ENCODE assay signal across 1 cellular context in genomic region chr14:37118673-37119366, GRCh38.
TF ChIP-seq lines count a peak whose summit lies in the region.

No MANE protein-coding gene starts in this region.

TF ChIP-seq in K562, 482 proteins besides CTCF, POLR2A, EP300 and RAD21 (continued from another document):
- TF ChIP-seq ZNF592 (IDR thresholded peaks at IDR 0.05) (peak; percentile 86), ZNF780A (CRISPR knock-in tag; IDR thresholded peaks at IDR 0.05) (no peak), TRIM28 (IDR thresholded peaks at IDR 0.05) (no peak), SETDB1 (IDR thresholded peaks at IDR 0.05; ENCODE audit: low read length) (no peak), IRF9 (tag; IDR thresholded peaks at IDR 0.05) (no peak), THAP7 (CRISPR knock-in tag; IDR thresholded peaks at IDR 0.05) (no peak), YY1 (IDR thresholded peaks at IDR 0.05; ENCODE audit: borderline replicate concordance in 1 of 3, control insufficient read depth in 1 of 3, extremely low read depth in 1 of 3, insufficient read depth in 3 of 3, insufficient read length in 1 of 3, insufficient replicate concordance in 2 of 3, low read depth in 1 of 3, low read length in 2 of 3) (peak in 1 of 3 experiments; percentile 37), PTBP1 (IDR thresholded peaks at IDR 0.05; ENCODE audit: low read depth, low read length) (no peak), TARDBP (IDR thresholded peaks at IDR 0.05) (no peak), HNRNPUL1 (IDR thresholded peaks at IDR 0.05; ENCODE audit: low read length) (no peak), MTA2 (IDR thresholded peaks at IDR 0.05; ENCODE audit: low read depth) (no peak), PREB (CRISPR knock-in tag; IDR thresholded peaks at IDR 0.05) (no peak), ZNF511 (CRISPR knock-in tag; IDR thresholded peaks at IDR 0.05) (no peak), ATF7 (IDR thresholded peaks at IDR 0.05) (no peak), NR2C1 (IDR thresholded peaks at IDR 0.05) (no peak), NR2C1 (tag; IDR thresholded peaks at IDR 0.05) (peak; percentile 64), PTTG1 (tag; IDR thresholded peaks at IDR 0.05; ENCODE audit: low read depth) (peak; percentile 26; the same call in 1 of the 2 replicates), DDX20 (tag; IDR thresholded peaks at IDR 0.05; ENCODE audit: low read depth) (peak; percentile 70; the same call in 1 of the 2 replicates), TRIM24 (IDR thresholded peaks at IDR 0.05) (no peak), ZNF140 (CRISPR knock-in tag; IDR thresholded peaks at IDR 0.05) (no peak), MEIS2 (IDR thresholded peaks at IDR 0.05; ENCODE audit: partially characterized antibody) (peak; percentile 19), PHF20 (IDR thresholded peaks at IDR 0.05; ENCODE audit: partially characterized antibody) (no peak), USF1 (CRISPR knock-in tag; IDR thresholded peaks at IDR 0.05) (no peak), ATF2 (CRISPR knock-in tag; IDR thresholded peaks at IDR 0.05) (no peak), NCOR1 (IDR thresholded peaks at IDR 0.05) (no peak), RFX1 (IDR thresholded peaks at IDR 0.05) (peak; percentile 79), GTF2F1 (IDR thresholded peaks at IDR 0.05; ENCODE audit: low read depth, low read length) (no peak), CBX3 (IDR thresholded peaks at IDR 0.05; ENCODE audit: borderline replicate concordance in 1 of 2, low read length in 2 of 2) (no peak), ZNF175 (CRISPR knock-in tag; IDR thresholded peaks at IDR 0.05; ENCODE audit: low read depth) (0 out of 2 replicates have a peak, but pooled peaks have one; percentile 29), ZFP36 (IDR thresholded peaks at IDR 0.05; ENCODE audit: low read depth, low read length, partially characterized antibody) (no peak), ARNT (IDR thresholded peaks at IDR 0.05) (no peak), DMBX1 (CRISPR knock-in tag; IDR thresholded peaks at IDR 0.05; ENCODE audit: borderline replicate concordance) (peak; percentile 75), STAT5A (IDR thresholded peaks at IDR 0.05; ENCODE audit: borderline replicate concordance, low read length) (0 out of 2 replicates have a peak, but pooled peaks have one; percentile 22), MLLT1 (IDR thresholded peaks at IDR 0.05) (no peak), ID3 (CRISPR knock-in tag; IDR thresholded peaks at IDR 0.05) (no peak), ID3 (tag; IDR thresholded peaks at IDR 0.05) (no peak), CEBPG (CRISPR knock-in tag; IDR thresholded peaks at IDR 0.05) (no peak), CEBPG (tag; conservative IDR thresholded peaks at IDR 0.05 in 1 of 2, IDR thresholded peaks at IDR 0.05 in 1 of 2) (no peak), ZNF143 (CRISPR knock-in tag; IDR thresholded peaks at IDR 0.05) (no peak), CLOCK (CRISPR knock-in tag; IDR thresholded peaks at IDR 0.05; ENCODE audit: borderline replicate concordance) (no peak), CXXC5 (CRISPR knock-in tag; IDR thresholded peaks at IDR 0.05) (peak; percentile 39), SMAD4 (CRISPR knock-in tag; conservative IDR thresholded peaks at IDR 0.05) (peak; percentile 57; the same call in 1 of the 2 replicates)
